In the genomic region with DNA sequence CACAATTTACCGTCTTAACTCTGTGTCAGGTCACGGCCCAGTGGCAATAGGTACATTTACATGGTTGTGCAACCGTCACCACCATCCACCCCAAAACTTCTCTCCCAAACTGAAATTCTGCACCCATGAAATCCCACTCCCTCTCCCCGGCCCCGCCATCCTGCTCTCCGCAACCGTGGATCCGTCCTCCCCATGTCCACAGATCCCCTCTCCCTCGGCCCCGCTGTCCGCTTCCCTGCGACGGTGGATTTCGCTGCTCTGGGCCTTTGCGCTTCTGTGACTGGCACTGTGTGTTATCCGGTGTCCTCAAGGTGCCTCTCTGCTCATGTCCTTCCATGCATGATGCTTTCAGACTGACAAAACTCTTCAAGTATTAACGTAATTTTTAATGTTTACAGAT, we compare ENCODE assay signal across 23 cellular contexts.
DNase-seq lines count a peak whose midpoint lies in the region; ATAC-seq and TF ChIP-seq lines count a peak whose summit lies in the region.
"Had no signal": no experiment of that assay in that cellular context is flagged by ENCODE, and none has a peak within 500 bp of the region (broad histone marks: within the 10 kb centered on the region; RNA-seq: fewer than 3 reads in every experiment).

No MANE protein-coding gene starts in this region.

- no peaks in the 10 kb centered on the region for H3K36me3 Mint-ChIP-seq in activated naive CD8-positive, alpha-beta T cell treated with anti-CD3 and anti-CD28 coated beads, Interleukin-2, amount 10 ng/mL, durations not matched to agents 7 days and 5 days
- H3K36me3 Mint-ChIP-seq in activated naive CD8-positive, alpha-beta T cell treated with anti-CD3 and anti-CD28 coated beads for 36 hours, result no peaks in the 10 kb centered on the region
- H3K36me3 Mint-ChIP-seq: activated naive CD8-positive, alpha-beta T cell; stimulated activated naive B cell treated with anti-CD40 and anti-IgM and Interleukin-4, amounts not matched to agents 10 μg/mL and 1 μg/mL and 100 μg/mL, for 72 hours had no signal

- no peaks in the 10 kb centered on the region for H3K4me1 ChIP-seq in mucosa of descending colon (ENCODE audit: low read depth)
- H3K4me1 ChIP-seq in tibial artery, result no peaks in the 10 kb centered on the region
- H3K4me1 ChIP-seq: vagina had no signal

- no peaks in the 10 kb centered on the region for H3K27me3 Mint-ChIP-seq in activated naive CD8-positive, alpha-beta T cell treated with anti-CD3 and anti-CD28 coated beads, Interleukin-2, amount 10 ng/mL, durations not matched to agents 7 days and 5 days
- H3K27me3 Mint-ChIP-seq in activated naive CD8-positive, alpha-beta T cell treated with anti-CD3 and anti-CD28 coated beads for 36 hours, result no peaks in the 10 kb centered on the region
- H3K27me3 Mint-ChIP-seq: activated CD8-positive, alpha-beta T cell treated with anti-CD3 and anti-CD28 coated beads for 36 hours; activated naive CD8-positive, alpha-beta T cell had no signal

- no peak for ATAC-seq in activated naive CD8-positive, alpha-beta T cell treated with anti-CD3 and anti-CD28 coated beads, Interleukin-2, amount 10 ng/mL, durations not matched to agents 7 days and 5 days (ENCODE audit: low read depth)
- ATAC-seq in mucosa of descending colon (no peak), GM18502 (IDR thresholded peaks at IDR 0.05; ENCODE audit: poor library complexity, unreplicated experiment) (no peak)
- ATAC-seq: activated CD8-positive, alpha-beta T cell treated with anti-CD3 and anti-CD28 coated beads for 36 hours; GM12878; PC-3; stimulated activated naive B cell treated with anti-CD40 and anti-IgM and Interleukin-4, amounts not matched to agents 10 μg/mL and 1 μg/mL and 100 μg/mL, for 72 hours had no signal

- peak; percentile 19 for DNase-seq in activated naive CD8-positive, alpha-beta T cell treated with anti-CD3 and anti-CD28 coated beads, Interleukin-2, amount 10 ng/mL, durations not matched to agents 7 days and 5 days
- no peak for DNase-seq in activated naive CD8-positive, alpha-beta T cell treated with anti-CD3 and anti-CD28 coated beads for 36 hours
- DNase-seq in dorsolateral prefrontal cortex (peak in 8 of 10 donors; percentile 2 to 35 (median 18)), mucosa of descending colon (peak; percentile 0 to 33 (median 8)), tibial artery (peak; percentile 7 to 35), COLO668 (lab: John Stamatoyannopoulos, UW; ENCODE audit: unreplicated experiment) (no peak), KBM-7 (no peak)
- DNase-seq: activated CD8-positive, alpha-beta T cell treated with anti-CD3 and anti-CD28 coated beads for 36 hours; COR-L47; effector memory CD4-positive, alpha-beta T cell; HCEC 1CT; MV-4-11; NCI-H2029 treated with DMSO at 0.1 percent for 48 hours; NCI-H524 treated with DMSO at 0.1 percent for 48 hours; nephron progenitor cell; PC-3; stimulated activated naive B cell treated with anti-CD40 and anti-IgM and Interleukin-4, amounts not matched to agents 10 μg/mL and 1 μg/mL and 100 μg/mL, for 72 hours had no signal

- peaks cover 2% of the 10 kb centered on the region for H3K4me1 Mint-ChIP-seq in activated naive CD8-positive, alpha-beta T cell treated with anti-CD3 and anti-CD28 coated beads, Interleukin-2, amount 10 ng/mL, durations not matched to agents 7 days and 5 days
- peaks cover 9% of the 10 kb centered on the region for H3K4me1 Mint-ChIP-seq in activated naive CD8-positive, alpha-beta T cell treated with anti-CD3 and anti-CD28 coated beads for 36 hours

- H3K9me3 Mint-ChIP-seq in activated naive CD8-positive, alpha-beta T cell treated with anti-CD3 and anti-CD28 coated beads, Interleukin-2, amount 10 ng/mL, durations not matched to agents 7 days and 5 days, result no peaks in the 10 kb centered on the region
- H3K9me3 Mint-ChIP-seq in activated naive CD8-positive, alpha-beta T cell treated with anti-CD3 and anti-CD28 coated beads for 36 hours, result no peaks in the 10 kb centered on the region
- H3K9me3 Mint-ChIP-seq: activated CD8-positive, alpha-beta T cell treated with anti-CD3 and anti-CD28 coated beads for 36 hours; nephron progenitor cell; stimulated activated naive B cell treated with anti-CD40 and anti-IgM and Interleukin-4, amounts not matched to agents 10 μg/mL and 1 μg/mL and 100 μg/mL, for 72 hours had no signal

- no peak overlapping the region for H3K27ac Mint-ChIP-seq in activated naive CD8-positive, alpha-beta T cell treated with anti-CD3 and anti-CD28 coated beads, Interleukin-2, amount 10 ng/mL, durations not matched to agents 7 days and 5 days
- H3K27ac Mint-ChIP-seq in activated naive CD8-positive, alpha-beta T cell treated with anti-CD3 and anti-CD28 coated beads for 36 hours, result no peak overlapping the region
- H3K27ac Mint-ChIP-seq: activated CD8-positive, alpha-beta T cell treated with anti-CD3 and anti-CD28 coated beads for 36 hours; activated naive CD8-positive, alpha-beta T cell; nephron progenitor cell; stimulated activated naive B cell treated with anti-CD40 and anti-IgM and Interleukin-4, amounts not matched to agents 10 μg/mL and 1 μg/mL and 100 μg/mL, for 72 hours had no signal

- no peaks in the 10 kb centered on the region for H3K36me3 ChIP-seq in mucosa of descending colon (ENCODE audit: low read depth)
- no peaks in the 10 kb centered on the region for H3K36me3 ChIP-seq in tibial artery
- H3K36me3 ChIP-seq: vagina had no signal

- H3K9me3 ChIP-seq in mucosa of descending colon (no peaks in the 10 kb centered on the region), tibial artery (no peaks in the 10 kb centered on the region)
- H3K9me3 ChIP-seq: SK-N-SH, vagina had no signal

- H3K27ac ChIP-seq in dorsolateral prefrontal cortex (no peak overlapping the region), tibial artery (no peak overlapping the region)
- H3K27ac ChIP-seq: vagina had no signal

- H3K4me3 ChIP-seq in dorsolateral prefrontal cortex, result no peak overlapping the region
- H3K4me3 ChIP-seq in mucosa of descending colon, result no peak overlapping the region
- no peak overlapping the region for H3K4me3 ChIP-seq in tibial artery
- H3K4me3 ChIP-seq: GM12878, lung, vagina had no signal

- no peak for TF ChIP-seq CTCF in dorsolateral prefrontal cortex (IDR thresholded peaks at IDR 0.05 in 54 of 56, conservative IDR thresholded peaks at IDR 0.05 in 2 of 56; ENCODE audit: low read depth in 1 of 56, partially characterized antibody in 56 of 56)
- no peak for TF ChIP-seq CTCF in mucosa of descending colon (IDR thresholded peaks at IDR 0.05)
- no peak for TF ChIP-seq CTCF in tibial artery (IDR thresholded peaks at IDR 0.05)

- H3K27me3 ChIP-seq in dorsolateral prefrontal cortex (peaks cover 0 to 25% (median 0%) of the 10 kb centered on the region in 45 donors), tibial artery (peaks cover 0 to 62% of the 10 kb centered on the region in 2 donors)
- H3K27me3 ChIP-seq: vagina had no signal

- intact Hi-C loops in dorsolateral prefrontal cortex (cut with DNase I) (no loop called here), mucosa of descending colon (cut with DNase I, micrococcal nuclease) (no loop called here), tibial artery (cut with DNase I; ENCODE audit: low total_unique reads) (no loop called here)

- POLR2A ChIA-PET in activated naive CD8-positive, alpha-beta T cell treated with anti-CD3 and anti-CD28 coated beads, Interleukin-2, amount 10 ng/mL, durations not matched to agents 7 days and 5 days (lab: Charles Lee), result no interaction called here

- in situ Hi-C loops in KBM-7 (cut with MboI; ENCODE audit: low pct_unique_long_range_greater_than_20kb, low sequenced_read_pairs), result no loop called here

- H3K4me3 Mint-ChIP-seq in activated naive CD8-positive, alpha-beta T cell treated with anti-CD3 and anti-CD28 coated beads, Interleukin-2, amount 10 ng/mL, durations not matched to agents 7 days and 5 days, result no peak overlapping the region
- H3K4me3 Mint-ChIP-seq in activated naive CD8-positive, alpha-beta T cell treated with anti-CD3 and anti-CD28 coated beads for 36 hours, result no peak overlapping the region
- H3K4me3 Mint-ChIP-seq: activated CD8-positive, alpha-beta T cell treated with anti-CD3 and anti-CD28 coated beads for 36 hours; activated naive CD8-positive, alpha-beta T cell; nephron progenitor cell; stimulated activated naive B cell treated with anti-CD40 and anti-IgM and Interleukin-4, amounts not matched to agents 10 μg/mL and 1 μg/mL and 100 μg/mL, for 72 hours had no signal

Comparison
In these comparisons a context has a peak if more than half of its experiments do, and no peak if none do; other contexts are left out.
1. DNase-seq: peak in activated naive CD8-positive, alpha-beta T cell treated with anti-CD3 and anti-CD28 coated beads, Interleukin-2, amount 10 ng/mL, durations not matched to agents 7 days and 5 days (single experiment), dorsolateral prefrontal cortex (8 of 10), mucosa of descending colon (3 of 3) and tibial artery (2 of 2); none in activated naive CD8-positive, alpha-beta T cell treated with anti-CD3 and anti-CD28 coated beads for 36 hours (single experiment), COLO668 (single experiment) and KBM-7 (single experiment).